Comparison of ENCODE assay signal across 10 cellular contexts in the genomic region with DNA sequence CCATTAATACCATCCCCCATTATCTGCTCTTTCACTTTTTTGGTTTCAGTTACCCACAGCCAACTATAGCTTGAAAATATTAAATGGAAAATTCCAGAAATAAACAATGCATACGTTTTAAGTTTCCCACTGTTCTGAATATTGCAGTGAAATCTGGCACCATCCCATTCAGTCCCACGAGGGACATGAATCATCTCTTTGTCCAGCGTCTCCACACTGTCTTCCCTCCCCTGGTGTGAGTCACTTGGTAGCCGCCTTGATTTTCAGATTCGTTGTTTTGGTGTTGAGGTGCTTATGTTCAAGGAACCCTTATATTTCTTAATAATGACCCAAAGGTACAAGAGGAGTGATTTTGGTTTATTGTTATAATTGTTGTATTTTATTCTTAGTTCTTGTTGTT.
A peak's percentile ranks its signal among the peaks of the same experiment; 100 is the strongest.
DNase-seq lines count a peak whose midpoint lies in the region; ATAC-seq and TF ChIP-seq lines count a peak whose summit lies in the region.
"Had no signal": no experiment of that assay in that cellular context is flagged by ENCODE, and none has a peak within 500 bp of the region (broad histone marks: within the 10 kb centered on the region; RNA-seq: fewer than 3 reads in every experiment).

No MANE protein-coding gene starts in this region.

- no peak overlapping the region for H2BK120ac ChIP-seq in mesenchymal stem cell (ENCODE audit: low read depth, low read length)

- H3K4me2 ChIP-seq in mesenchymal stem cell (ENCODE audit: low read length, poor library complexity, severe bottlenecking) = no peak overlapping the region

- H3K27me3 ChIP-seq in mesenchymal stem cell (ENCODE audit: control insufficient read depth in 1 of 2, insufficient read depth in 1 of 2, low read length in 2 of 2) = no peaks in the 10 kb centered on the region
- H3K27me3 ChIP-seq: tibial nerve had no signal

- H3K4me3 ChIP-seq in AG04449 (ENCODE audit: low read depth, low read length) (no peak overlapping the region), mesenchymal stem cell (ENCODE audit: insufficient read depth in 1 of 2, low read depth in 1 of 2, low read length in 2 of 2) (peak overlapping the region in 1 of 2 experiments; percentile 56)
- H3K4me3 ChIP-seq: tibial nerve had no signal

- no peak overlapping the region for H4K8ac ChIP-seq in mesenchymal stem cell (ENCODE audit: low read length)

- 0% methylated on average over 2 of the region's 5 CpGs for WGBS in mesenchymal stem cell

- no peaks in the 10 kb centered on the region for H3K36me3 ChIP-seq in mesenchymal stem cell (ENCODE audit: control insufficient read depth in 1 of 2, insufficient read depth in 2 of 2, low read depth in 1 of 2, low read length in 2 of 2)
- H3K36me3 ChIP-seq: tibial nerve had no signal

- H2BK12ac ChIP-seq in mesenchymal stem cell (ENCODE audit: low read length in 2 of 2) = no peak overlapping the region

- no peak for ATAC-seq in HG03039 (IDR thresholded peaks at IDR 0.05; ENCODE audit: unreplicated experiment)
- ATAC-seq in GM21526 (IDR thresholded peaks at IDR 0.05; ENCODE audit: low FRiP score, unreplicated experiment) = no peak

- CTCF ChIA-PET in AG04449 (lab: Yijun Ruan, JAX) = no interaction called here

- POLR2A ChIA-PET in AG04449 (lab: Yijun Ruan, JAX) = no interaction called here

- no peak for TF ChIP-seq CTCF in AG04449 (IDR thresholded peaks at IDR 0.05; ENCODE audit: insufficient read depth, low read length, missing control alignments)

- H2AK5ac ChIP-seq in mesenchymal stem cell (ENCODE audit: low read length, severe bottlenecking) = no peak overlapping the region

- H3K23ac ChIP-seq in mesenchymal stem cell (ENCODE audit: low read length in 2 of 2) = no peak overlapping the region

- H3K27ac ChIP-seq in mesenchymal stem cell (ENCODE audit: low read length, poor library complexity, severe bottlenecking) = no peak overlapping the region
- H3K27ac ChIP-seq: tibial nerve had no signal

- no peak overlapping the region for H3K4ac ChIP-seq in mesenchymal stem cell (ENCODE audit: low read depth in 1 of 2, low read length in 2 of 2)

- no peak overlapping the region for H2BK15ac ChIP-seq in mesenchymal stem cell (ENCODE audit: low read depth, poor library complexity, severe bottlenecking)

- DNase-seq in AG04449 (ENCODE audit: low read depth, low spot score) = peak; percentile 53
- peak; percentile 97 for DNase-seq in LHCN-M2 (ENCODE audit: low read depth)
- DNase-seq in dermis blood vessel endothelial cell = peak; percentile 69
- peak; percentile 89 for DNase-seq in mesenchymal stem cell
- DNase-seq in HuH-7.5 (ENCODE audit: low spot score) = no peak
- no peak for DNase-seq in DMS79 treated with DMSO at 0.1 percent for 48 hours (lab: John Stamatoyannopoulos, UW)
- DNase-seq: Calu3 had no signal

- H2BK5ac ChIP-seq in mesenchymal stem cell (ENCODE audit: low read depth, low read length, poor library complexity, severe bottlenecking) = no peak overlapping the region

- no peak overlapping the region for H4K91ac ChIP-seq in mesenchymal stem cell (ENCODE audit: low read length)

- no peaks in the 10 kb centered on the region for H3K79me1 ChIP-seq in mesenchymal stem cell (replicated peaks; ENCODE audit: low read length, poor library complexity, severe bottlenecking)

- H3K4me1 ChIP-seq in mesenchymal stem cell (ENCODE audit: control insufficient read depth, insufficient read depth, low read depth, low read length) = no peaks in the 10 kb centered on the region

- no peak overlapping the region for H2AFZ ChIP-seq in mesenchymal stem cell (ENCODE audit: low read depth, low read length)

- H3K14ac ChIP-seq in mesenchymal stem cell (ENCODE audit: low read length in 2 of 2) = no peak overlapping the region

- no peaks in the 10 kb centered on the region for H3K9me3 ChIP-seq in mesenchymal stem cell (ENCODE audit: control insufficient read depth, low read length)
- H3K9me3 ChIP-seq: tibial nerve had no signal

- H3K18ac ChIP-seq in mesenchymal stem cell (ENCODE audit: low read depth in 1 of 2, low read length in 2 of 2) = no peak overlapping the region

- H3K9ac ChIP-seq in mesenchymal stem cell (ENCODE audit: low read length) = peak overlapping the region; percentile 70

Comparison
In these comparisons a context has a peak if more than half of its experiments do, and no peak if none do; other contexts are left out.
1. DNase-seq: peak in AG04449 (single experiment), LHCN-M2 (single experiment), dermis blood vessel endothelial cell (single experiment) and mesenchymal stem cell (single experiment); none in HuH-7.5 (single experiment) and DMS79 treated with DMSO at 0.1 percent for 48 hours (single experiment).